6 cellular contexts compared by ENCODE assay signal in the genomic region with DNA sequence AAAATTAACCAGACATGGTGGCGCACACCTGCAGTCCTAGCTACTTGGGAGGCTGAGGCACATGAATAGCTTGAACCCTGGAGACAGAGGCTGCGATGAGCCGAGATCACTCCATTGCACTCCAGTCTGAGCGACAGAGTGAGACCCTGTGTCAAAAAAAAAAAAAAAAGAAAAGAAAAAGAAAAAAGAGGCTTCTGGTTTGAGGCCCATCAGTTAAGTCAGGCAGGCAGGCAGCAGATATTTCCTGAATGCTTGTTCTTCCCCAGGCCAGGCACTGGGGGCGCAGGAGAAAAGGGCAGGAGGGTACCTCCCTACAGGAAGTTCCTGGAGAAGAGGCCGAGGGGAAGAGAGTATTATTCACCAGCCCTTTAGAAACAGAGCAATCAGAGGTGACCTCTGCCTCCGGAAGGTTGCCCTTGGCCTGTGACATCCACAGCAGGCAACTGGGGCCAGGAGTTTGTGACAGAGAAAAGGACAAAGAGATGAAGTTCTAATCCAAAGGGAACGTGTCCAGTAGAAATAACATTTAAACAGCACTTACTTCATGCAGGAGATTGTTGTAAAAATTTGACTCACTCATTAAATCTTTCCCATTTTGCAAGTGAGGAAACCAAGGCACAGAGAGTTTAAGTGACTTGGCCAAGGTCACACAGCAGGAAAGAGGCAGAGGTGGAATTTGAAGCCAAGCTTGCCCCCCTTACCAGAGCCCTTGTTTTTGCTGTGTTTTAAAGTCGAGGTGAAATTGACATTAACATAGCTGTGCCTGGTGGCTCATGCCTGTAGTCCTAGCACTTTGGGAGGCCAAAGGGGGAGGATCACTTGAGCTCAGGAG. TPM values are rescaled to one million over a fixed set of nuclear protein-coding genes. Genes with fewer than 3 reads are reported as not detected.
A peak's percentile ranks its signal among the peaks of the same experiment; 100 is the strongest.
DNase-seq lines count a peak whose midpoint lies in the region; ATAC-seq and TF ChIP-seq lines count a peak whose summit lies in the region.

No MANE protein-coding gene starts in this region.

- TF ChIP-seq CTCF in upper lobe of right lung (IDR thresholded peaks at IDR 0.05) = peak; percentile 59

- H3K27me3 ChIP-seq in upper lobe of right lung = no peaks in the 10 kb centered on the region

- intact Hi-C loops in upper lobe of right lung (cut with DNase I) = no loop called here

- no peak overlapping the region for H3K4me3 ChIP-seq in upper lobe of right lung

- H3K4me1 ChIP-seq in upper lobe of right lung = peaks cover 18% of the 10 kb centered on the region

- DNase-seq in GM03348 (ENCODE audit: low spot score) (peak; percentile 50), NOMO-1 (lab: John Stamatoyannopoulos, UW; ENCODE audit: unreplicated experiment in 2 of 2) (peak; percentile 61 to 75), fibroblast of gingiva (ENCODE audit: low read depth) (peak; percentile 32), upper lobe of right lung (peak; percentile 72), NCI-H2196 treated with DMSO at 0.1 percent for 48 hours (lab: John Stamatoyannopoulos, UW; ENCODE audit: unreplicated experiment) (no peak)

- H3K27ac ChIP-seq in upper lobe of right lung = peak overlapping the region; percentile 47

- ATAC-seq in upper lobe of right lung = peak; percentile 92
- ATAC-seq in GM21576 (IDR thresholded peaks at IDR 0.05; ENCODE audit: unreplicated experiment) = no peak

- H3K9me3 ChIP-seq in upper lobe of right lung = no peaks in the 10 kb centered on the region

- no peaks in the 10 kb centered on the region for H3K36me3 ChIP-seq in upper lobe of right lung

RNA-seq across cellular contexts. Expression of a gene that starts 4.3 kb away (rescaled TPM):
- total RNA-seq in upper lobe of right lung = not detected

RNA-seq across cellular contexts. Expression of a gene that starts 7.9 kb away (rescaled TPM):
- total RNA-seq in upper lobe of right lung = 16.2 TPM

RNA-seq across cellular contexts. Expression of a gene that starts 17.5 kb away (rescaled TPM):
- total RNA-seq in upper lobe of right lung = 17.8 TPM

RNA-seq across cellular contexts. Expression of a gene that starts 38.3 kb away (rescaled TPM):
- total RNA-seq in upper lobe of right lung = 10.0 TPM

RNA-seq across cellular contexts. Expression of a gene that starts 49.0 kb away (rescaled TPM):
- 6.7 TPM for total RNA-seq in upper lobe of right lung
